ENCODE assay signal across 8 cellular contexts in the genomic region with DNA sequence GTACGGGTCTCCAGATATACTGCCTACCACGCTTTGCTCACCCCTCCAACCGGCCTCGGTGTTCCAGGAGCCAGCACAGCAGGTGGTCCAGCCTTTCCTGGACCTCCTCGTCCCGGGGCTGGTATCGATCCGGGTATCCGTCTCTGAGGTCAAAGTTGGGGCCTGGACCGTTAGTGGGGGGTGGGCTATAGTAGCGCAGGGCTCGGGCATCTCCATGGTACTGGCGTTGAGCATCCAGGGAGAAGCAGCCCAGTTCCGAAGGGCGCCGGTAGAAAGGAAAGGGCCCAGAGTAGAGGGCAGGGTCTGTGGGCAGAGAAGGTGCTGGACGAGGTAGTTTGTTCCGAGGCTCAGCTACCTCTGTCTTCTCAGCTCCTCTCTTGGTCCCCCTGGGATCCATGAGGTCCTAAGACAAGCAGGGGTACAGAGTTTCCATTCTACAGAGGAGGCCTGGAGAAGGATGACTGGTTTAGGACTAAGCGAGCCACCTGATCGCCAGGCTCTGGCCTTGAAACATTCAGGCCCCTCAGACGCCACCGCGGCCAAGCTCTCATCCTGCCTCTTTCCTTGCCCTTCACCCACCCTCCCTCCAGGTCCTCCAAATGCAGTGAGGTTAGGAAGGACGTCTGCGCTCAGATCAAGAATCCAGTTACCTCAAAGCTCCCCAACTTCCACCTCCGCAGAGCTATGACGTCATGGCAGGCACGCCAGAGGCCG. TPM values are rescaled to one million over a fixed set of nuclear protein-coding genes. Genes with fewer than 3 reads are reported as not detected.
DNase-seq lines count a peak whose midpoint lies in the region; ATAC-seq lines count a peak whose summit lies in the region.

No MANE protein-coding gene starts in this region.

- H3K9me3 Mint-ChIP-seq in activated CD4-positive, alpha-beta T cell treated with anti-CD3 and anti-CD28 coated beads, Interleukin-2, amount 10 ng/mL, durations not matched to agents 24 days and 14 days = no peaks in the 10 kb centered on the region
- H3K9me3 Mint-ChIP-seq in activated T-helper 2 cell treated with anti-CD3 and anti-CD28 coated beads, Interferon-gamma antibody, Interleukin-2, Interleukin-4, amounts not matched to agents 10 μg/mL and 5 μg/mL and 100 μg/mL, durations not matched to agents 14 hours and 24 hours and 36 hours = no peaks in the 10 kb centered on the region
- no peaks in the 10 kb centered on the region for H3K9me3 Mint-ChIP-seq in stimulated activated effector memory CD8-positive, alpha-beta T cell treated with anti-CD3 and anti-CD28 coated beads, Interleukin-12 subunit alpha, Interleukin-12 subunit beta, amount 100 ng/mL, for 72 hours

- ATAC-seq in stimulated activated effector memory CD8-positive, alpha-beta T cell treated with anti-CD3 and anti-CD28 coated beads, Interleukin-12 subunit alpha, Interleukin-12 subunit beta, amount 100 ng/mL, for 72 hours = no peak
- ATAC-seq in HG02610 (IDR thresholded peaks at IDR 0.05; ENCODE audit: unreplicated experiment) (no peak), GM21717 (IDR thresholded peaks at IDR 0.05; ENCODE audit: unreplicated experiment) (no peak)

- H3K27me3 Mint-ChIP-seq in activated CD4-positive, alpha-beta T cell treated with anti-CD3 and anti-CD28 coated beads, Interleukin-2, amount 10 ng/mL, durations not matched to agents 24 days and 14 days = peaks cover 2% of the 10 kb centered on the region
- H3K27me3 Mint-ChIP-seq in activated T-helper 2 cell treated with anti-CD3 and anti-CD28 coated beads, Interferon-gamma antibody, Interleukin-2, Interleukin-4, amounts not matched to agents 10 μg/mL and 5 μg/mL and 100 μg/mL, durations not matched to agents 14 hours and 24 hours and 36 hours (ENCODE audit: low read depth) = no peaks in the 10 kb centered on the region

- peaks cover 3% of the 10 kb centered on the region for H3K4me1 ChIP-seq in iPS-15b (ENCODE audit: control insufficient read depth, insufficient read depth, low read length)

- peak; percentile 70 for DNase-seq in activated CD4-positive, alpha-beta T cell treated with anti-CD3 and anti-CD28 coated beads, Interleukin-2, amount 10 ng/mL, durations not matched to agents 24 days and 14 days
- DNase-seq in activated CD4-positive, alpha-beta T cell treated with anti-CD3 and anti-CD28 coated beads, Interleukin-2, amount 50 U/mL, for 1 hour = no peak
- DNase-seq in activated T-helper 2 cell treated with anti-CD3 and anti-CD28 coated beads, Interferon-gamma antibody, Interleukin-2, Interleukin-4, amounts not matched to agents 10 μg/mL and 5 μg/mL and 100 μg/mL, durations not matched to agents 14 hours and 24 hours and 36 hours (ENCODE audit: low spot score) = no peak
- DNase-seq in stimulated activated effector memory CD8-positive, alpha-beta T cell treated with anti-CD3 and anti-CD28 coated beads, Interleukin-12 subunit alpha, Interleukin-12 subunit beta, amount 100 ng/mL, for 72 hours (ENCODE audit: low spot score in 2 of 2) = peak in 1 of 2 donors; percentile 68
- no peak for DNase-seq in NK-92 (lab: John Stamatoyannopoulos, UW; ENCODE audit: unreplicated experiment)

- H3K9me3 ChIP-seq in iPS-15b (ENCODE audit: control insufficient read depth, insufficient read depth, low read length) = no peaks in the 10 kb centered on the region

- H3K9ac ChIP-seq in iPS-15b (ENCODE audit: low read depth, low read length) = peak overlapping the region; percentile 68

- H3K27me3 ChIP-seq in iPS-15b (ENCODE audit: control insufficient read depth, insufficient read depth, low read length) = no peaks in the 10 kb centered on the region

- peaks cover 30% of the 10 kb centered on the region for H3K36me3 ChIP-seq in iPS-15b (ENCODE audit: control insufficient read depth, insufficient read depth, low read length)

- peak overlapping the region; percentile 69 for H3K4me3 ChIP-seq in iPS-15b (ENCODE audit: low read depth, low read length)

- peaks cover 40% of the 10 kb centered on the region for H3K36me3 Mint-ChIP-seq in activated CD4-positive, alpha-beta T cell treated with anti-CD3 and anti-CD28 coated beads, Interleukin-2, amount 10 ng/mL, durations not matched to agents 24 days and 14 days (ENCODE audit: low read depth)
- peaks cover 32% of the 10 kb centered on the region for H3K36me3 Mint-ChIP-seq in activated T-helper 2 cell treated with anti-CD3 and anti-CD28 coated beads, Interferon-gamma antibody, Interleukin-2, Interleukin-4, amounts not matched to agents 10 μg/mL and 5 μg/mL and 100 μg/mL, durations not matched to agents 14 hours and 24 hours and 36 hours (ENCODE audit: low read depth)
- peaks cover 76% of the 10 kb centered on the region for H3K36me3 Mint-ChIP-seq in stimulated activated effector memory CD8-positive, alpha-beta T cell treated with anti-CD3 and anti-CD28 coated beads, Interleukin-12 subunit alpha, Interleukin-12 subunit beta, amount 100 ng/mL, for 72 hours

- intact Hi-C loops in activated CD4-positive, alpha-beta T cell treated with anti-CD3 and anti-CD28 coated beads, Interleukin-2, amount 10 ng/mL, durations not matched to agents 24 days and 14 days (cut with micrococcal nuclease) = loop anchor here (10.0 kb wide), 1 partner anchor 1417 kb away; a partner anchor contains a TSS
- intact Hi-C loops in activated T-helper 2 cell treated with anti-CD3 and anti-CD28 coated beads, Interferon-gamma antibody, Interleukin-2, Interleukin-4, amounts not matched to agents 10 μg/mL and 5 μg/mL and 100 μg/mL, durations not matched to agents 14 hours and 24 hours and 36 hours (cut with micrococcal nuclease) = no loop called here

- H3K4me3 Mint-ChIP-seq in activated CD4-positive, alpha-beta T cell treated with anti-CD3 and anti-CD28 coated beads, Interleukin-2, amount 10 ng/mL, durations not matched to agents 24 days and 14 days = peak overlapping the region; percentile 99
- peak overlapping the region; percentile 94 for H3K4me3 Mint-ChIP-seq in activated T-helper 2 cell treated with anti-CD3 and anti-CD28 coated beads, Interferon-gamma antibody, Interleukin-2, Interleukin-4, amounts not matched to agents 10 μg/mL and 5 μg/mL and 100 μg/mL, durations not matched to agents 14 hours and 24 hours and 36 hours (ENCODE audit: low read depth)
- peak overlapping the region; percentile 85 for H3K4me3 Mint-ChIP-seq in stimulated activated effector memory CD8-positive, alpha-beta T cell treated with anti-CD3 and anti-CD28 coated beads, Interleukin-12 subunit alpha, Interleukin-12 subunit beta, amount 100 ng/mL, for 72 hours

- H3K27ac Mint-ChIP-seq in activated CD4-positive, alpha-beta T cell treated with anti-CD3 and anti-CD28 coated beads, Interleukin-2, amount 10 ng/mL, durations not matched to agents 24 days and 14 days = peak overlapping the region; percentile 100
- H3K27ac Mint-ChIP-seq in activated T-helper 2 cell treated with anti-CD3 and anti-CD28 coated beads, Interferon-gamma antibody, Interleukin-2, Interleukin-4, amounts not matched to agents 10 μg/mL and 5 μg/mL and 100 μg/mL, durations not matched to agents 14 hours and 24 hours and 36 hours = peak overlapping the region; percentile 99
- H3K27ac Mint-ChIP-seq in stimulated activated effector memory CD8-positive, alpha-beta T cell treated with anti-CD3 and anti-CD28 coated beads, Interleukin-12 subunit alpha, Interleukin-12 subunit beta, amount 100 ng/mL, for 72 hours = peak overlapping the region; percentile 99

- peaks cover 41% of the 10 kb centered on the region for H3K4me1 Mint-ChIP-seq in activated CD4-positive, alpha-beta T cell treated with anti-CD3 and anti-CD28 coated beads, Interleukin-2, amount 10 ng/mL, durations not matched to agents 24 days and 14 days
- peaks cover 28% of the 10 kb centered on the region for H3K4me1 Mint-ChIP-seq in activated T-helper 2 cell treated with anti-CD3 and anti-CD28 coated beads, Interferon-gamma antibody, Interleukin-2, Interleukin-4, amounts not matched to agents 10 μg/mL and 5 μg/mL and 100 μg/mL, durations not matched to agents 14 hours and 24 hours and 36 hours (ENCODE audit: low read depth)
- peaks cover 60% of the 10 kb centered on the region for H3K4me1 Mint-ChIP-seq in stimulated activated effector memory CD8-positive, alpha-beta T cell treated with anti-CD3 and anti-CD28 coated beads, Interleukin-12 subunit alpha, Interleukin-12 subunit beta, amount 100 ng/mL, for 72 hours

RNA-seq across cellular contexts. Expression of a gene that starts 0.5 kb away (rescaled TPM):
- 13.2 and 14.1 TPM in 2 replicates for total RNA-seq in activated CD4-positive, alpha-beta T cell treated with anti-CD3 and anti-CD28 coated beads, Interleukin-2, amount 10 ng/mL, durations not matched to agents 24 days and 14 days
- 15.7 and 16.6 TPM in 2 replicates for total RNA-seq in activated T-helper 2 cell treated with anti-CD3 and anti-CD28 coated beads, Interferon-gamma antibody, Interleukin-2, Interleukin-4, amounts not matched to agents 10 μg/mL and 5 μg/mL and 100 μg/mL, durations not matched to agents 14 hours and 24 hours and 36 hours

RNA-seq across cellular contexts. Expression of a gene that starts 10.4 kb away (rescaled TPM):
- 2.7 and 3.3 TPM in 2 replicates for total RNA-seq in activated CD4-positive, alpha-beta T cell treated with anti-CD3 and anti-CD28 coated beads, Interleukin-2, amount 10 ng/mL, durations not matched to agents 24 days and 14 days
- total RNA-seq in activated T-helper 2 cell treated with anti-CD3 and anti-CD28 coated beads, Interferon-gamma antibody, Interleukin-2, Interleukin-4, amounts not matched to agents 10 μg/mL and 5 μg/mL and 100 μg/mL, durations not matched to agents 14 hours and 24 hours and 36 hours = 2.6 and 3.1 TPM in 2 replicates

RNA-seq across cellular contexts. Expression of a gene that starts 12.5 kb away (rescaled TPM):
- 92.8 and 93.7 TPM in 2 replicates for total RNA-seq in activated CD4-positive, alpha-beta T cell treated with anti-CD3 and anti-CD28 coated beads, Interleukin-2, amount 10 ng/mL, durations not matched to agents 24 days and 14 days
- total RNA-seq in activated T-helper 2 cell treated with anti-CD3 and anti-CD28 coated beads, Interferon-gamma antibody, Interleukin-2, Interleukin-4, amounts not matched to agents 10 μg/mL and 5 μg/mL and 100 μg/mL, durations not matched to agents 14 hours and 24 hours and 36 hours = 93.7 and 99.5 TPM in 2 replicates

RNA-seq across cellular contexts. Expression of a gene that starts 12.7 kb away (rescaled TPM):
- total RNA-seq in activated CD4-positive, alpha-beta T cell treated with anti-CD3 and anti-CD28 coated beads, Interleukin-2, amount 10 ng/mL, durations not matched to agents 24 days and 14 days = 85.8 and 88.5 TPM in 2 replicates
- 81.2 and 82.0 TPM in 2 replicates for total RNA-seq in activated T-helper 2 cell treated with anti-CD3 and anti-CD28 coated beads, Interferon-gamma antibody, Interleukin-2, Interleukin-4, amounts not matched to agents 10 μg/mL and 5 μg/mL and 100 μg/mL, durations not matched to agents 14 hours and 24 hours and 36 hours

RNA-seq across cellular contexts. Expression of a gene that starts 25.5 kb away (rescaled TPM):
- 0.17 TPM in 1 of 2 replicates, not detected in the other for total RNA-seq in activated CD4-positive, alpha-beta T cell treated with anti-CD3 and anti-CD28 coated beads, Interleukin-2, amount 10 ng/mL, durations not matched to agents 24 days and 14 days
- 0.16 TPM in 1 of 2 replicates, not detected in the other for total RNA-seq in activated T-helper 2 cell treated with anti-CD3 and anti-CD28 coated beads, Interferon-gamma antibody, Interleukin-2, Interleukin-4, amounts not matched to agents 10 μg/mL and 5 μg/mL and 100 μg/mL, durations not matched to agents 14 hours and 24 hours and 36 hours
